ENCODE assay signal across 1 cellular context in the genomic region with DNA sequence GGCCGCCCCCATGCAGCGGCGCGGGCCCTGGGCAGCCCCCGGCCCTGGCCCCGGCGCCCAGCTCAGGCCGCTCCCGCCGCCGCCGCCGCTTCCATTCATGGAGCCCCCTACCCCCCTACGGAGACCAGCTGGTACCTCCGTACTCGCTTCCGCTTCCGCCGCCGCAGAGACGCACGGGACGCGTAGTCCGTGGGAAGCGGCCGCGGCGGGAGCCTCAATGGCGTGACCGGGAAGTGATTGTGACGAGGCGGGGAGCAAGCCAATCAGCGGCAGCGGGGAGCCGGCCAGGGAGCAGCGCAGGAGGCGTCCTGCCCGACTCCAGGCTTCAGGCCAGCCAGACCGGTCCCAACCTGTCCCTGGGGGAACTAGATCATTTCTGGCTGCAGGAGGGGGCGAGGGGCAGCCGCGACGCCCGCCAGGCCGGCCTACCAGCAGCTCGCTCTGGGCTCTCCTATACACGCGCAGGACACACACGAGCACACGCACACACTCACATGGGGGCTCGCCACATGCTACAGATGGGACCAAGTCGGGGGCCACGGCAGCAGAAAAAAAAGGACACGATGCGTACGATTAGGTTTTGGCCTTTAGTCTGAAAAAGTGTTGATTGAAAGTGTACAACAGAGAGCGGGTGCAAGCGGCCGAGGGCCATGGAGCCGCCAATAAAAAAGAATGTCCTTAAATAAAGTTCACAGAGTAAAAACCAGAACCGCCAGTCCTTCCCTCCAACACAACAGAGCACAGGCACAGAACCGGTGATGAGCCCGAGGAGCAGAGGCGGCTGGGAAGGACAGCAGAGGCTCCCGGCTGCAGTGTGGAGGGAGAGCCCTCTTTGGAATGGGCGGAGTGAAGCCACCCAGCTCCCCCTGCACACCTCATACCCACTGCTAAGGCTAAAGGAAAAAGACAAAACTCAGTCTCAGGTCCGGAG.
A peak's percentile ranks its signal among the peaks of the same experiment; 100 is the strongest.
TF ChIP-seq lines count a peak whose summit lies in the region.

A gene with protein sequence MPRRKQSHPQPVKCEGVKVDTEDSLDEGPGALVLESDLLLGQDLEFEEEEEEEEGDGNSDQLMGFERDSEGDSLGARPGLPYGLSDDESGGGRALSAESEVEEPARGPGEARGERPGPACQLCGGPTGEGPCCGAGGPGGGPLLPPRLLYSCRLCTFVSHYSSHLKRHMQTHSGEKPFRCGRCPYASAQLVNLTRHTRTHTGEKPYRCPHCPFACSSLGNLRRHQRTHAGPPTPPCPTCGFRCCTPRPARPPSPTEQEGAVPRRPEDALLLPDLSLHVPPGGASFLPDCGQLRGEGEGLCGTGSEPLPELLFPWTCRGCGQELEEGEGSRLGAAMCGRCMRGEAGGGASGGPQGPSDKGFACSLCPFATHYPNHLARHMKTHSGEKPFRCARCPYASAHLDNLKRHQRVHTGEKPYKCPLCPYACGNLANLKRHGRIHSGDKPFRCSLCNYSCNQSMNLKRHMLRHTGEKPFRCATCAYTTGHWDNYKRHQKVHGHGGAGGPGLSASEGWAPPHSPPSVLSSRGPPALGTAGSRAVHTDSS (minus strand): TSS at position 109 of the 931 bp plus-strand sequence. CDS start 208 bp downstream, outside the sequence.

TF ChIP-seq in IMR-90, 13 proteins besides CTCF, POLR2A, EP300 and RAD21:
- TF ChIP-seq BHLHE40 (IDR thresholded peaks at IDR 0.05; ENCODE audit: low read depth, low read length) (peak; percentile 89), FOS (IDR thresholded peaks at IDR 0.05; ENCODE audit: low read depth, low read length) (no peak), NFE2L2 (IDR thresholded peaks at IDR 0.05; ENCODE audit: low read depth, low read length) (no peak), RFX5 (IDR thresholded peaks at IDR 0.05; ENCODE audit: low read depth, low read length) (peak; percentile 3; the same call in 1 of the 2 replicates), MAZ (IDR thresholded peaks at IDR 0.05; ENCODE audit: borderline replicate concordance, low read depth, low read length) (peak; percentile 43; the same call in 1 of the 2 replicates), MAFK (IDR thresholded peaks at IDR 0.05; ENCODE audit: low read depth, low read length) (no peak)
- TF ChIP-seq, protein P1, sequence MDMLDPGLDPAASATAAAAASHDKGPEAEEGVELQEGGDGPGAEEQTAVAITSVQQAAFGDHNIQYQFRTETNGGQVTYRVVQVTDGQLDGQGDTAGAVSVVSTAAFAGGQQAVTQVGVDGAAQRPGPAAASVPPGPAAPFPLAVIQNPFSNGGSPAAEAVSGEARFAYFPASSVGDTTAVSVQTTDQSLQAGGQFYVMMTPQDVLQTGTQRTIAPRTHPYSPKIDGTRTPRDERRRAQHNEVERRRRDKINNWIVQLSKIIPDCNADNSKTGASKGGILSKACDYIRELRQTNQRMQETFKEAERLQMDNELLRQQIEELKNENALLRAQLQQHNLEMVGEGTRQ (IDR thresholded peaks at IDR 0.05; ENCODE audit: low read depth, low read length), result peak; percentile 35; the same call in 1 of the 2 replicates
